In genomic region chr19:48672994-48673393, GRCh38 we compare ENCODE assay signal across 24 cellular contexts. TPM values are rescaled to one million over a fixed set of nuclear protein-coding genes. Genes with fewer than 3 reads are reported as not detected.
DNase-seq lines count a peak whose midpoint lies in the region; ATAC-seq and TF ChIP-seq lines count a peak whose summit lies in the region.
"Had no signal": no experiment of that assay in that cellular context is flagged by ENCODE, and none has a peak within 500 bp of the region (broad histone marks: within the 10 kb centered on the region; RNA-seq: fewer than 3 reads in every experiment).

TSS of gene NTN5 (minus strand) at chr19:48673017. CDS start at chr19:48670986, 2,031 bp downstream.

- DNase-seq in activated CD4-positive, alpha-beta T cell treated with anti-CD3 and anti-CD28 coated beads, Interleukin-2, amount 10 ng/mL, durations not matched to agents 7 days and 5 days, result no peak
- no peak for DNase-seq in activated CD4-positive, alpha-beta T cell treated with anti-CD3 and anti-CD28 coated beads, Interleukin-2, amount 50 U/mL, for 48 hours
- DNase-seq in WTC11 (ENCODE audit: low spot score), result peak; percentile 25
- DNase-seq in CD8-positive, alpha-beta memory T cell, result no peak
- no peak for DNase-seq in thyroid gland
- DNase-seq: COR-L47; GDM1; Karpas-422; NCI-H1048; NCI-H1436 treated with DMSO at 0.1 percent for 48 hours; NCI-H2029; NCI-H2171; NCI-H748 treated with DMSO at 0.1 percent for 48 hours; NK-92 treated with Interleukin-12 subunit alpha and Interleukin-12 subunit beta, amount 100 ng/mL, for 24 hours; OCI-M1; Right ventricle myocardium superior had no signal

- peaks cover 9% of the 10 kb centered on the region for H3K9me3 Mint-ChIP-seq in activated CD4-positive, alpha-beta T cell treated with anti-CD3 and anti-CD28 coated beads, Interleukin-2, amount 10 ng/mL, durations not matched to agents 7 days and 5 days
- H3K9me3 Mint-ChIP-seq in WTC11, result peaks cover 10% of the 10 kb centered on the region
- H3K9me3 Mint-ChIP-seq in stimulated activated memory B cell treated with anti-CD40 and anti-IgM and Interleukin-4, amounts not matched to agents 10 μg/mL and 1 μg/mL and 100 μg/mL, for 72 hours, result peaks cover 12% of the 10 kb centered on the region
- peaks cover 0 to 2% (median 0%) of the 10 kb centered on the region in 5 donors for H3K9me3 Mint-ChIP-seq in CD8-positive, alpha-beta memory T cell
- H3K9me3 Mint-ChIP-seq: IgD-negative memory B cell had no signal

- peaks cover 12% of the 10 kb centered on the region for H3K27me3 ChIP-seq in iPS-18a (ENCODE audit: control insufficient read depth, insufficient read depth, low read length)
- no peaks in the 10 kb centered on the region for H3K27me3 ChIP-seq in CD8-positive, alpha-beta memory T cell (ENCODE audit: insufficient read depth, low read length, poor library complexity, severe bottlenecking)
- H3K27me3 ChIP-seq in thyroid gland, result no peaks in the 10 kb centered on the region

- CTCF ChIA-PET in activated CD4-positive, alpha-beta T cell treated with anti-CD3 and anti-CD28 coated beads, Interleukin-2, amount 10 ng/mL, durations not matched to agents 7 days and 5 days (lab: Charles Lee), result interaction anchor here (1.0 kb wide), 1 partner anchor 23 kb away, joined by 4 read pairs; the partner anchor contains the start of gene FUT2
- CTCF ChIA-PET in WTC11 (lab: Charles Lee), result interaction anchor here (1.1 to 4.0 kb wide), 5 partner anchors 23 to 65 kb away, joined by 3 to 56 read pairs (median 29); partner anchors contain the start of genes CA11 and FUT2
- CTCF ChIA-PET in CD8-positive, alpha-beta memory T cell (lab: Charles Lee), result no interaction called here

- no peaks in the 10 kb centered on the region for H3K9me3 ChIP-seq in iPS-18a (ENCODE audit: control insufficient read depth, low read depth, low read length)
- H3K9me3 ChIP-seq in CD8-positive, alpha-beta memory T cell (ENCODE audit: low read length), result no peaks in the 10 kb centered on the region
- no peaks in the 10 kb centered on the region for H3K9me3 ChIP-seq in thyroid gland

- no peak within 1 kb of the TSS for H3K9ac ChIP-seq in iPS-18a (ENCODE audit: low read length)

- H3K36me3 ChIP-seq in iPS-18a (ENCODE audit: control insufficient read depth, low read depth, low read length), result no peaks in the 10 kb centered on the region
- no peaks in the 10 kb centered on the region for H3K36me3 ChIP-seq in CD8-positive, alpha-beta memory T cell (ENCODE audit: insufficient read depth, low read length)
- no peaks in the 10 kb centered on the region for H3K36me3 ChIP-seq in thyroid gland

- H3K4me3 ChIP-seq in iPS-18a (ENCODE audit: low read length), result peak within 1 kb of the TSS; percentile 0
- H3K4me3 ChIP-seq in CD8-positive, alpha-beta memory T cell (ENCODE audit: low read length), result no peak within 1 kb of the TSS
- H3K4me3 ChIP-seq in thyroid gland (replicated peaks in 1 of 3), result no peak within 1 kb of the TSS
- H3K4me3 ChIP-seq: SK-N-MC had no signal

- H3K4me1 Mint-ChIP-seq in activated CD4-positive, alpha-beta T cell treated with anti-CD3 and anti-CD28 coated beads, Interleukin-2, amount 10 ng/mL, durations not matched to agents 7 days and 5 days, result peaks cover 6% of the 10 kb centered on the region
- H3K4me1 Mint-ChIP-seq in WTC11, result peaks cover 26% of the 10 kb centered on the region
- H3K4me1 Mint-ChIP-seq in stimulated activated memory B cell treated with anti-CD40 and anti-IgM and Interleukin-4, amounts not matched to agents 10 μg/mL and 1 μg/mL and 100 μg/mL, for 72 hours, result peaks cover 10% of the 10 kb centered on the region
- H3K4me1 Mint-ChIP-seq in CD8-positive, alpha-beta memory T cell, result peaks cover 5 to 8% (median 7%) of the 10 kb centered on the region in 3 donors

- no peak for TF ChIP-seq CTCF in WTC11 (IDR thresholded peaks at IDR 0.05)
- TF ChIP-seq CTCF in thyroid gland (IDR thresholded peaks at IDR 0.05), result no peak

- H3K4me1 ChIP-seq in iPS-18a (ENCODE audit: control insufficient read depth, low read depth, low read length) (peaks cover 19% of the 10 kb centered on the region), thyroid gland (peaks cover 6 to 7% of the 10 kb centered on the region in 2 donors)
- peaks cover 9% of the 10 kb centered on the region for H3K4me1 ChIP-seq in CD8-positive, alpha-beta memory T cell (ENCODE audit: insufficient read depth, low read length)

- H3K27ac Mint-ChIP-seq in activated CD4-positive, alpha-beta T cell treated with anti-CD3 and anti-CD28 coated beads, Interleukin-2, amount 10 ng/mL, durations not matched to agents 7 days and 5 days, result peak within 1 kb of the TSS; percentile 41
- H3K27ac Mint-ChIP-seq in WTC11, result no peak within 1 kb of the TSS
- H3K27ac Mint-ChIP-seq in stimulated activated memory B cell treated with anti-CD40 and anti-IgM and Interleukin-4, amounts not matched to agents 10 μg/mL and 1 μg/mL and 100 μg/mL, for 72 hours, result peak within 1 kb of the TSS; percentile 46
- peak within 1 kb of the TSS in 2 of 8 donors; percentile 47 for H3K27ac Mint-ChIP-seq in CD8-positive, alpha-beta memory T cell
- H3K27ac Mint-ChIP-seq: IgD-negative memory B cell had no signal

- H3K27ac ChIP-seq in iPS-18a (ENCODE audit: low read length) (no peak within 1 kb of the TSS), thyroid gland (no peak within 1 kb of the TSS)
- H3K27ac ChIP-seq in CD8-positive, alpha-beta memory T cell (ENCODE audit: low read depth, low read length), result no peak within 1 kb of the TSS
- H3K27ac ChIP-seq: 22Rv1, SK-N-MC had no signal

- no peak within 1 kb of the TSS for H3K4me3 Mint-ChIP-seq in activated CD4-positive, alpha-beta T cell treated with anti-CD3 and anti-CD28 coated beads, Interleukin-2, amount 10 ng/mL, durations not matched to agents 7 days and 5 days
- H3K4me3 Mint-ChIP-seq in WTC11, result peak within 1 kb of the TSS; percentile 37
- H3K4me3 Mint-ChIP-seq in stimulated activated memory B cell treated with anti-CD40 and anti-IgM and Interleukin-4, amounts not matched to agents 10 μg/mL and 1 μg/mL and 100 μg/mL, for 72 hours, result no peak within 1 kb of the TSS
- H3K4me3 Mint-ChIP-seq in CD8-positive, alpha-beta memory T cell, result no peak within 1 kb of the TSS
- H3K4me3 Mint-ChIP-seq: IgD-negative memory B cell had no signal

- 78 to 80% methylated on average over 1 to 14 of the region's 25 CpGs for WGBS in thyroid gland, 2 donors

- TF ChIP-seq POLR2A in thyroid gland (IDR thresholded peaks at IDR 0.05), result no peak

- intact Hi-C loops in thyroid gland (cut with DNase I), result no loop called here

- no peak for ATAC-seq in WTC11
- ATAC-seq in stimulated activated memory B cell treated with anti-CD40 and anti-IgM and Interleukin-4, amounts not matched to agents 10 μg/mL and 1 μg/mL and 100 μg/mL, for 72 hours, result peak; percentile 29
- no peak for ATAC-seq in HG03196 (IDR thresholded peaks at IDR 0.05; ENCODE audit: unreplicated experiment)

- H3K36me3 Mint-ChIP-seq in activated CD4-positive, alpha-beta T cell treated with anti-CD3 and anti-CD28 coated beads, Interleukin-2, amount 10 ng/mL, durations not matched to agents 7 days and 5 days (ENCODE audit: low read depth), result no peaks in the 10 kb centered on the region
- no peaks in the 10 kb centered on the region for H3K36me3 Mint-ChIP-seq in WTC11
- H3K36me3 Mint-ChIP-seq in stimulated activated memory B cell treated with anti-CD40 and anti-IgM and Interleukin-4, amounts not matched to agents 10 μg/mL and 1 μg/mL and 100 μg/mL, for 72 hours, result no peaks in the 10 kb centered on the region
- H3K36me3 Mint-ChIP-seq in CD8-positive, alpha-beta memory T cell, result peaks cover 0 to 1% (median 0%) of the 10 kb centered on the region in 3 donors
- H3K36me3 Mint-ChIP-seq: IgD-negative memory B cell had no signal

- H3K27me3 Mint-ChIP-seq in activated CD4-positive, alpha-beta T cell treated with anti-CD3 and anti-CD28 coated beads, Interleukin-2, amount 10 ng/mL, durations not matched to agents 7 days and 5 days, result no peaks in the 10 kb centered on the region
- H3K27me3 Mint-ChIP-seq in WTC11 (ENCODE audit: low read depth), result peaks cover 17% of the 10 kb centered on the region
- H3K27me3 Mint-ChIP-seq in stimulated activated memory B cell treated with anti-CD40 and anti-IgM and Interleukin-4, amounts not matched to agents 10 μg/mL and 1 μg/mL and 100 μg/mL, for 72 hours, result peaks cover 22% of the 10 kb centered on the region
- H3K27me3 Mint-ChIP-seq in CD8-positive, alpha-beta memory T cell, result peaks cover 0 to 1% of the 10 kb centered on the region in 2 donors
- H3K27me3 Mint-ChIP-seq: IgD-negative memory B cell had no signal

- POLR2A ChIA-PET in activated CD4-positive, alpha-beta T cell treated with anti-CD3 and anti-CD28 coated beads, Interleukin-2, amount 10 ng/mL, durations not matched to agents 7 days and 5 days (lab: Charles Lee), result no interaction called here
- POLR2A ChIA-PET in WTC11 (lab: Charles Lee), result interaction anchor here (1.0 to 2.2 kb wide), 2 partner anchors 23 to 45 kb away, joined by 3 to 14 read pairs; partner anchors contain the start of gene FUT2
- POLR2A ChIA-PET in CD8-positive, alpha-beta memory T cell (lab: Charles Lee), result no interaction called here

TF ChIP-seq in WTC11, 78 proteins besides CTCF, POLR2A, EP300 and RAD21 (continues in another document):
- TF ChIP-seq MYBL2 (CRISPR knock-in tag; IDR thresholded peaks at IDR 0.05), result no peak

RNA-seq across cellular contexts. Expression of gene NTN5, which starts in this region (rescaled TPM):
- total RNA-seq in activated CD4-positive, alpha-beta T cell treated with anti-CD3 and anti-CD28 coated beads, Interleukin-2, amount 10 ng/mL, durations not matched to agents 7 days and 5 days, result 1 to 10 TPM; 1.0 to 1.4 TPM
- total RNA-seq in WTC11 (2021) (0.28 to 0.39 TPM (median 0.37 TPM) in 3 replicates), thyroid gland (1 to 10 TPM in 1 of 4 donors, under 1 TPM in 2, not detected in 1; 0.45 to 1.2 (median 0.78) TPM)
- total RNA-seq in CD8-positive, alpha-beta memory T cell, result under 1 TPM; 0.11 to 0.33 TPM
- not detected for polyA plus RNA-seq in CD8-positive, alpha-beta memory T cell
- total RNA-seq: MCF 10A, NCI-H460, Right ventricle myocardium superior had no signal

Comparison
In these comparisons a context has a peak if more than half of its experiments do, and no peak if none do; other contexts are left out.
1. Peak in DNase-seq in WTC11; RNA of the gene not detected or under 1 TPM.